ENCODE assay signal across 8 cellular contexts in genomic region chr3:8929860-8930259, GRCh38.
"Had no signal": no experiment of that assay in that cellular context is flagged by ENCODE, and none has a peak within 500 bp of the region (broad histone marks: within the 10 kb centered on the region; RNA-seq: fewer than 3 reads in every experiment).

No MANE protein-coding gene starts in this region.

- H3K4me3 Mint-ChIP-seq: IgD-negative memory B cell had no signal

- FAIRE-seq: HTR-8/SVneo had no signal

- H3K4me2 ChIP-seq: KMS-11 had no signal

- H3K27ac ChIP-seq: HL-60, KMS-11 had no signal

- DNase-seq: IMR-90, Karpas-422, KBM-7, KG1 had no signal

- H3K27ac Mint-ChIP-seq: IgD-negative memory B cell had no signal

- H3K4me1 Mint-ChIP-seq: IgD-negative memory B cell had no signal

- H3K27me3 Mint-ChIP-seq: IgD-negative memory B cell had no signal

- H3K9ac ChIP-seq: KMS-11 had no signal
